ENCODE assay signal across 9 cellular contexts in the genomic region with DNA sequence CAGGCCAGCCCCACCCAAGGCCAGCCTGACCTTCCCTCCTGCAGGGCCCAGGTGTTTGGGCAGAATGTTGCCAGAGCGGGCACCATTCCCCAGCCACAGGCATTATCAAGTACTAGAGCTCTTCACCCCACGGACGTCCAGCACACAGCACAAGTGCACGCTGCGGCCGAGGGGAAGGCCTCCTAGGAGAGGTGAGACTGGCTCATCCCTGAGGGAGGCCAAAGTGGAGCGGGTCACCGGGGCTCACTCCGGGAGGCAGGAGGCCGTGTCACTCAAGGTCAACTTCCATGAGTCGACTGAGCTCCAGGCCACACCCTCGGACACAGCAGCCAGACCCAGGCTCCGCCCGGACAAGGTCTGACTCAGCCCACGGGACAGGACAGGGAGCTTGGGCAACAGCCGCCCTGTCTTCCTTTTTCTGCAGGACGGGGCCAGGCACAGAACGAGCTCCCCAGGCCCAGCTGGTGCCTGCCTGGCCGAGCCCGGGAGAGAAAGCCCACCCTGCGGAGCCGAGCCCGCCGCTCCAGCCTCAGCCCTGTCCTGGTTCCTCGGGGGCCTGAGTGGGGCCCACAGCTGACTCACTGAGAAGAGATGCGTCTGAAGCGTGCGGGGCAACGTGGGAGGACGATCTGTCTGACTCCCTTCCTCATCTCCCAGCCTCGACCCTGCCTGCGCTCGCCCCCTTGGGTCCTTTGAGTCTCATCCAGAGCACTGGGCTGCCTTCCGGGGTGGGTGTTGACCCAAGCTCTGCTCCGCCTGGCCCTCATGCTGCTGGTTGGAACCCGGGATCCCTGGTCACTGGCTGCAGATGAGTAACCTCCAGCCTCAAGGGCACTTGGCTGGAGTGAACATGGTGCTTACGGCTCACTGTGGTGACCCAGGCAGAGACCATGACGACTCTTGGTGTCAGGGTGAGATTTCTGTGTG.
A peak's percentile ranks its signal among the peaks of the same experiment; 100 is the strongest.
DNase-seq lines count a peak whose midpoint lies in the region; ATAC-seq and TF ChIP-seq lines count a peak whose summit lies in the region.
"Had no signal": no experiment of that assay in that cellular context is flagged by ENCODE, and none has a peak within 500 bp of the region (broad histone marks: within the 10 kb centered on the region; RNA-seq: fewer than 3 reads in every experiment).

No MANE protein-coding gene starts in this region.

- no peak for ATAC-seq in GM21576 (IDR thresholded peaks at IDR 0.05; ENCODE audit: unreplicated experiment)

- in situ Hi-C loops in GM13976 (cut with MboI; ENCODE audit: low sequenced_read_pairs, unreplicated experiment): no loop called here

- no peaks in the 10 kb centered on the region for H3K9me3 ChIP-seq in muscle layer of duodenum (ENCODE audit: control insufficient read depth in 1 of 2, low read length in 2 of 2)

- TF ChIP-seq CTCF in AG09319 (IDR thresholded peaks at IDR 0.05; ENCODE audit: low read depth, low read length) (no peak), epithelial cell of esophagus (IDR thresholded peaks at IDR 0.05; ENCODE audit: insufficient read depth, low read depth, low read length, missing control alignments) (no peak), GM13976 (IDR thresholded peaks at IDR 0.05; ENCODE audit: borderline replicate concordance, control extremely low read depth, extremely low read depth, insufficient read depth, missing control alignments) (no peak)

- peak overlapping the region; percentile 39 for H3K27ac ChIP-seq in muscle layer of duodenum (ENCODE audit: low read length)
- H3K27ac ChIP-seq: VCaP had no signal

- H3K36me3 ChIP-seq in muscle layer of duodenum (ENCODE audit: control insufficient read depth in 1 of 2, insufficient read depth in 2 of 2, low read length in 2 of 2): no peaks in the 10 kb centered on the region

- DNase-seq in AG09319 (ENCODE audit: extremely low read depth, low read depth): peak; percentile 71
- DNase-seq in NOMO-1 treated with DMSO at 0.1 percent for 48 hours (lab: John Stamatoyannopoulos, UW; ENCODE audit: unreplicated experiment): peak; percentile 90
- peak; percentile 87 for DNase-seq in epithelial cell of esophagus (ENCODE audit: low read depth)
- no peak for DNase-seq in NCI-H2081 (lab: John Stamatoyannopoulos, UW)
- DNase-seq in GM13976 (ENCODE audit: low spot score): no peak
- no peak for DNase-seq in stimulated activated CD4-positive, alpha-beta T cell treated with anti-CD3 and anti-CD28 coated beads, Interleukin-12 subunit alpha, Interleukin-12 subunit beta, amount 100 ng/mL, for 4 hours

- no peak overlapping the region for H3K4me3 ChIP-seq in epithelial cell of esophagus (ENCODE audit: low read length)
- H3K4me3 ChIP-seq in muscle layer of duodenum (ENCODE audit: low read depth in 1 of 2, low read length in 2 of 2): peak overlapping the region in 1 of 2 donors; percentile 53

- H3K4me1 ChIP-seq in muscle layer of duodenum (ENCODE audit: control insufficient read depth in 1 of 2, insufficient read depth in 2 of 2, low read length in 2 of 2): peaks cover 8 to 36% of the 10 kb centered on the region in 2 donors

- H3K27me3 ChIP-seq in muscle layer of duodenum (ENCODE audit: low read depth, low read length): no peaks in the 10 kb centered on the region

Comparison
In these comparisons a context has a peak if more than half of its experiments do, and no peak if none do; other contexts are left out.
1. DNase-seq: peak in AG09319 (single experiment), NOMO-1 treated with DMSO at 0.1 percent for 48 hours (single experiment) and epithelial cell of esophagus (single experiment); none in NCI-H2081 (0 of 2), GM13976 (single experiment) and stimulated activated CD4-positive, alpha-beta T cell treated with anti-CD3 and anti-CD28 coated beads, Interleukin-12 subunit alpha, Interleukin-12 subunit beta, amount 100 ng/mL, for 4 hours (single experiment).